Comparison of ENCODE assay signal across 16 cellular contexts in the genomic region with DNA sequence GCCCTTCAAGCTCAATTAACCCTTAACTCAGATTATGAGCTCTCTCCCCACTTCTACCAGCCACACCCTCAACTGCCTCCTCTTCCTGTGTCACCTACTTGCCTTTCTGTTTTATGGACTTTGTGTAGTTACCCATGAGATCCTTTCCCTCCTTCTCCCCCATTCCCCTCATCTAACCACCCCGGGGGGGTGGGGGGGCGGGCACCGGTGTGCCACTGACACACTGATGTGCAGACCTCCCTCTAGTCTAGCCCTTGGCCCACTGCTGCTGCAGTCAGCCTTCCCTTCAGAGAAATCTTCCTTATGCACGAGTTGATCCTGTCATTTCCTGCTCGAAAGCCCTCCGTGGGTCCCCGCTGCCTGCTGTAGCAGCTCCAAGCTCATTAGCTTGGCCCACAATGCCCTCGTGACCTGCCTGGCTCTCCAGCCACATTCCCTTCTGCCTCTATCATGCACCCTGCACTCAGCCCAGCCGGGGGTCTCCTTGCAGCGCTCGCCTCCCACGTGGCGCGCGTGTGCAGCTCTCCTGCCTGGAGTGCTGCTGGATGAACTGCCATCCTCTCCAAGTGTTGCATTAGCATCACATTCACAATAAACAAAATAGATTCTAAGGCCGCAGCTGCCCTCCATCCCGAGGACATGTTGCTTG. TPM values are rescaled to one million over a fixed set of nuclear protein-coding genes. Genes with fewer than 3 reads are reported as not detected.
DNase-seq lines count a peak whose midpoint lies in the region; ATAC-seq and TF ChIP-seq lines count a peak whose summit lies in the region.
"Had no signal": no experiment of that assay in that cellular context is flagged by ENCODE, and none has a peak within 500 bp of the region (broad histone marks: within the 10 kb centered on the region; RNA-seq: fewer than 3 reads in every experiment).

No MANE protein-coding gene starts in this region.

- no peaks in the 10 kb centered on the region; the same call in 1 of the 2 replicates for H3K9me2 ChIP-seq in GM23338 (ENCODE audit: insufficient read depth)

- TF ChIP-seq CTCF in GM23338 (conservative IDR thresholded peaks at IDR 0.05; ENCODE audit: low read depth in 2 of 2) (no peak), fibroblast of lung (conservative IDR thresholded peaks at IDR 0.05 in 1 of 2, IDR thresholded peaks at IDR 0.05 in 1 of 2; ENCODE audit: low read depth in 1 of 2, low read length in 2 of 2) (no peak), nephron progenitor cell (IDR thresholded peaks at IDR 0.05) (no peak), gastroesophageal sphincter (IDR thresholded peaks at IDR 0.05) (no peak)

- no peaks in the 10 kb centered on the region for H3K9me3 ChIP-seq in fibroblast of lung (ENCODE audit: control insufficient read depth, insufficient read depth, low read depth, low read length)
- no peaks in the 10 kb centered on the region for H3K9me3 ChIP-seq in gastroesophageal sphincter
- H3K9me3 ChIP-seq: BE2C, HAP-1 had no signal

- H3K4me2 ChIP-seq in GM23338 (peak overlapping the region; percentile 45), fibroblast of lung (ENCODE audit: extremely low read depth, insufficient read depth, low read length) (no peak overlapping the region)

- H3K27ac ChIP-seq in GM23338 (ENCODE audit: low read depth) (no peak overlapping the region), fibroblast of lung (ENCODE audit: insufficient read depth, low read length) (no peak overlapping the region), gastroesophageal sphincter (no peak overlapping the region)
- H3K27ac ChIP-seq: parathyroid adenoma, RWPE1 had no signal

- H4K20me1 ChIP-seq in GM23338 (replicated peaks; ENCODE audit: insufficient read depth) (no peaks in the 10 kb centered on the region), fibroblast of lung (ENCODE audit: control insufficient read depth, extremely low read depth, insufficient read depth, low read length) (no peaks in the 10 kb centered on the region)

- peak overlapping the region; percentile 97 for H2AFZ ChIP-seq in GM23338
- H2AFZ ChIP-seq in fibroblast of lung (ENCODE audit: low read length), result peak overlapping the region; percentile 32
- H2AFZ ChIP-seq: parathyroid adenoma had no signal

- no peaks in the 10 kb centered on the region for H3K27me3 ChIP-seq in GM23338 (ENCODE audit: insufficient read depth)
- H3K27me3 ChIP-seq in fibroblast of lung (ENCODE audit: control insufficient read depth, insufficient read depth, low read length), result peaks cover 5% of the 10 kb centered on the region
- H3K27me3 ChIP-seq in gastroesophageal sphincter, result peaks cover 16% of the 10 kb centered on the region
- H3K27me3 ChIP-seq: BE2C had no signal

- H3K4me3 ChIP-seq in GM23338 (no peak overlapping the region; the same call in 1 of the 2 replicates), fibroblast of lung (replicated peaks in 1 of 4; ENCODE audit: control extremely low read depth in 1 of 4, insufficient read depth in 1 of 4, low read depth in 3 of 4, low read length in 4 of 4) (no peak overlapping the region), gastroesophageal sphincter (no peak overlapping the region)
- H3K4me3 ChIP-seq: HAP-1 had no signal

- no peak overlapping the region for H3K27ac Mint-ChIP-seq in GM23338
- H3K27ac Mint-ChIP-seq in nephron progenitor cell, result peak overlapping the region; percentile 41
- no peak overlapping the region for H3K27ac Mint-ChIP-seq in stimulated activated naive CD8-positive, alpha-beta T cell treated with anti-CD3 and anti-CD28 coated beads, Interleukin-15, amount 100 ng/mL, for 72 hours

- no peak for TF ChIP-seq POLR2A in gastroesophageal sphincter (IDR thresholded peaks at IDR 0.05)

- H3K27me3 Mint-ChIP-seq in GM23338 (ENCODE audit: insufficient read depth, low read depth, poor library complexity) (peaks cover 7% of the 10 kb centered on the region), nephron progenitor cell (ENCODE audit: low read depth, poor library complexity) (peaks cover 15% of the 10 kb centered on the region)
- H3K27me3 Mint-ChIP-seq in stimulated activated naive CD8-positive, alpha-beta T cell treated with anti-CD3 and anti-CD28 coated beads, Interleukin-15, amount 100 ng/mL, for 72 hours, result peaks cover 12% of the 10 kb centered on the region

- H3K9me3 Mint-ChIP-seq in GM23338 (peaks cover 2% of the 10 kb centered on the region; the same call in 1 of the 3 replicates), nephron progenitor cell (peaks cover 6% of the 10 kb centered on the region)
- no peaks in the 10 kb centered on the region for H3K9me3 Mint-ChIP-seq in stimulated activated naive CD8-positive, alpha-beta T cell treated with anti-CD3 and anti-CD28 coated beads, Interleukin-15, amount 100 ng/mL, for 72 hours

- H3K36me3 Mint-ChIP-seq in GM23338 (ENCODE audit: low read depth), result no peaks in the 10 kb centered on the region
- no peaks in the 10 kb centered on the region for H3K36me3 Mint-ChIP-seq in nephron progenitor cell (ENCODE audit: low read depth)

- no peak overlapping the region for H3K9ac ChIP-seq in fibroblast of lung (ENCODE audit: insufficient read depth, low read length)
- H3K9ac ChIP-seq: parathyroid adenoma had no signal

- H3K4me1 ChIP-seq in GM23338 (ENCODE audit: insufficient read depth), result peaks cover 17% of the 10 kb centered on the region
- no peaks in the 10 kb centered on the region for H3K4me1 ChIP-seq in fibroblast of lung (ENCODE audit: control insufficient read depth, extremely low read depth, insufficient read depth, low read length)
- peaks cover 0 to 5% (median 2%) of the 10 kb centered on the region in 3 donors for H3K4me1 ChIP-seq in gastroesophageal sphincter
- H3K4me1 ChIP-seq: BE2C, HAP-1, parathyroid adenoma had no signal

- no peak for TF ChIP-seq EP300 in gastroesophageal sphincter (IDR thresholded peaks at IDR 0.05)

- H3K4me3 Mint-ChIP-seq in GM23338, result no peak overlapping the region
- H3K4me3 Mint-ChIP-seq in nephron progenitor cell, result no peak overlapping the region
- no peak overlapping the region for H3K4me3 Mint-ChIP-seq in stimulated activated naive CD8-positive, alpha-beta T cell treated with anti-CD3 and anti-CD28 coated beads, Interleukin-15, amount 100 ng/mL, for 72 hours

- ATAC-seq in GM23338 (peak; percentile 83), GM19328 (IDR thresholded peaks at IDR 0.05; ENCODE audit: unreplicated experiment) (no peak), gastroesophageal sphincter (no peak)
- ATAC-seq in stimulated activated naive CD8-positive, alpha-beta T cell treated with anti-CD3 and anti-CD28 coated beads, Interleukin-15, amount 100 ng/mL, for 72 hours, result no peak
- ATAC-seq: activated CD4-positive, CD25-positive, alpha-beta regulatory T cell treated with anti-CD3 and anti-CD28 coated beads, Interleukin-2, amount 50 U/mL, for 24 hours had no signal

- DNase-seq in GM23338 (ENCODE audit: low spot score) (peak; percentile 64), NCI-H2227 (lab: John Stamatoyannopoulos, UW; ENCODE audit: unreplicated experiment) (peak; percentile 33), fibroblast of lung (ENCODE audit: low read depth in 2 of 2) (peak; percentile 56 to 75), nephron progenitor cell (peak; percentile 35), DMS 273 treated with DMSO at 0.1 percent for 48 hours (lab: John Stamatoyannopoulos, UW) (no peak)
- DNase-seq in stimulated activated naive CD8-positive, alpha-beta T cell treated with anti-CD3 and anti-CD28 coated beads, Interleukin-15, amount 100 ng/mL, for 72 hours, result no peak
- DNase-seq: BE2C, NCI-H1105, NCI-H774, T-helper 1 cell had no signal

- no peaks in the 10 kb centered on the region for H3K79me2 ChIP-seq in GM23338 (replicated peaks; ENCODE audit: insufficient read depth)
- H3K79me2 ChIP-seq in fibroblast of lung (ENCODE audit: control insufficient read depth, insufficient read depth, low read length), result no peaks in the 10 kb centered on the region
- H3K79me2 ChIP-seq: parathyroid adenoma had no signal

- H3K4me1 Mint-ChIP-seq in GM23338, result peaks cover 20% of the 10 kb centered on the region
- H3K4me1 Mint-ChIP-seq in nephron progenitor cell, result peaks cover 17% of the 10 kb centered on the region
- H3K4me1 Mint-ChIP-seq in stimulated activated naive CD8-positive, alpha-beta T cell treated with anti-CD3 and anti-CD28 coated beads, Interleukin-15, amount 100 ng/mL, for 72 hours, result peaks cover 5% of the 10 kb centered on the region

- 41% methylated on average over 11 of the region's 17 CpGs; no CpG with 5 or more reads in 1 of the 2 donors for WGBS in gastroesophageal sphincter (ENCODE audit: low coverage in 1 of 2), 2 donors

- H3K36me3 ChIP-seq in GM23338 (ENCODE audit: insufficient read depth), result no peaks in the 10 kb centered on the region
- no peaks in the 10 kb centered on the region for H3K36me3 ChIP-seq in fibroblast of lung (ENCODE audit: control insufficient read depth, insufficient read depth, low read length)
- no peaks in the 10 kb centered on the region for H3K36me3 ChIP-seq in gastroesophageal sphincter
- H3K36me3 ChIP-seq: BE2C, HAP-1 had no signal

- H3F3A ChIP-seq in GM23338 (replicated peaks; ENCODE audit: low read depth), result no peaks in the 10 kb centered on the region

RNA-seq across cellular contexts. Expression of a gene that starts 40.0 kb away (rescaled TPM):
- 52.0 and 58.7 TPM in 2 replicates for total RNA-seq in GM23338 (2014; rRNA removed; shearing (Covaris generic))
- polyA plus RNA-seq in GM23338 (2016; fragmentation: Nextera tagmentation; extraction: Ambion mirVana) (45.1 and 50.5 TPM in 2 replicates), fibroblast of lung (5.8 and 8.4 TPM in 2 replicates)
- total RNA-seq in fibroblast of lung (5.6 and 6.1 TPM in 2 replicates), gastroesophageal sphincter (10 to 100 TPM in 1 of 4 donors, 1 to 10 TPM in 3; 3.6 to 13.1 (median 7.4) TPM)
- polyA plus RNA-seq in fibroblast of lung (2012), result 6.8 and 10.4 TPM in 2 replicates
- 10.0 and 11.8 TPM in 2 replicates for polyA minus RNA-seq in fibroblast of lung (ENCODE audit: low replicate concordance)

Comparison
In these comparisons a context has a peak if more than half of its experiments do, and no peak if none do; other contexts are left out.
1. DNase-seq: peak in GM23338 (single experiment), NCI-H2227 (single experiment), fibroblast of lung (2 of 2) and nephron progenitor cell (single experiment); none in DMS 273 treated with DMSO at 0.1 percent for 48 hours (single experiment) and stimulated activated naive CD8-positive, alpha-beta T cell treated with anti-CD3 and anti-CD28 coated beads, Interleukin-15, amount 100 ng/mL, for 72 hours (0 of 2).